ENCODE assay signal across 1 cellular context in the genomic region with DNA sequence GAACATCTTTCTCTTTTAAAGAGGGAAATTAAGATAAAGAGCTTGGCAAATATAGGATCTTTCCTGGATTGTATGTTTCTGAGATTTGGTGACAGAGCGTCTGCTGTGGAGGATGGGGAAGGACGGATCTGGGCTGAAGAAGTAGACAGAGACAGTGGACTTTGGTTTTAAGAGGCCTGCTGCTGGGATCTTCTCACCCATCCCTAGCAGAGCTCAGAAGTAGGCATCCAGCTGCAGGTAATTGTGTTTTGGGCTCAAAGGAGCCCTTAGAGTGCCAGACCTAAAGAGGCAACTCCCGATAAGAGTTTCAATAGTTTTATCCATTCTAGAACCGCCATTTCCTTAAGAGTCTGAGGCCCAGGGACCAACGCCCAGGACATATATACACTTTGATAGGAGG.
TF ChIP-seq lines count a peak whose summit lies in the region.

No MANE protein-coding gene starts in this region.

TF ChIP-seq in GM23338, 12 proteins besides CTCF, POLR2A, EP300 and RAD21:
- TF ChIP-seq JUNB (IDR thresholded peaks at IDR 0.05; ENCODE audit: unreplicated experiment), result no peak
- no peak for TF ChIP-seq STAT1 (IDR thresholded peaks at IDR 0.05; ENCODE audit: unreplicated experiment)
- TF ChIP-seq NANOG (IDR thresholded peaks at IDR 0.05; ENCODE audit: borderline replicate concordance), result no peak
- TF ChIP-seq, protein P1, sequence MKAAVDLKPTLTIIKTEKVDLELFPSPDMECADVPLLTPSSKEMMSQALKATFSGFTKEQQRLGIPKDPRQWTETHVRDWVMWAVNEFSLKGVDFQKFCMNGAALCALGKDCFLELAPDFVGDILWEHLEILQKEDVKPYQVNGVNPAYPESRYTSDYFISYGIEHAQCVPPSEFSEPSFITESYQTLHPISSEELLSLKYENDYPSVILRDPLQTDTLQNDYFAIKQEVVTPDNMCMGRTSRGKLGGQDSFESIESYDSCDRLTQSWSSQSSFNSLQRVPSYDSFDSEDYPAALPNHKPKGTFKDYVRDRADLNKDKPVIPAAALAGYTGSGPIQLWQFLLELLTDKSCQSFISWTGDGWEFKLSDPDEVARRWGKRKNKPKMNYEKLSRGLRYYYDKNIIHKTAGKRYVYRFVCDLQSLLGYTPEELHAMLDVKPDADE (IDR thresholded peaks at IDR 0.05), result no peak
- no peak for TF ChIP-seq POLR2AphosphoS5 (IDR thresholded peaks at IDR 0.05; ENCODE audit: low read depth)
- no peak for TF ChIP-seq EZH2 (IDR thresholded peaks at IDR 0.05; ENCODE audit: low read depth, unreplicated experiment)
- no peak for TF ChIP-seq EZH2phosphoT487 (IDR thresholded peaks at IDR 0.05; ENCODE audit: unreplicated experiment)
- TF ChIP-seq, protein P2, sequence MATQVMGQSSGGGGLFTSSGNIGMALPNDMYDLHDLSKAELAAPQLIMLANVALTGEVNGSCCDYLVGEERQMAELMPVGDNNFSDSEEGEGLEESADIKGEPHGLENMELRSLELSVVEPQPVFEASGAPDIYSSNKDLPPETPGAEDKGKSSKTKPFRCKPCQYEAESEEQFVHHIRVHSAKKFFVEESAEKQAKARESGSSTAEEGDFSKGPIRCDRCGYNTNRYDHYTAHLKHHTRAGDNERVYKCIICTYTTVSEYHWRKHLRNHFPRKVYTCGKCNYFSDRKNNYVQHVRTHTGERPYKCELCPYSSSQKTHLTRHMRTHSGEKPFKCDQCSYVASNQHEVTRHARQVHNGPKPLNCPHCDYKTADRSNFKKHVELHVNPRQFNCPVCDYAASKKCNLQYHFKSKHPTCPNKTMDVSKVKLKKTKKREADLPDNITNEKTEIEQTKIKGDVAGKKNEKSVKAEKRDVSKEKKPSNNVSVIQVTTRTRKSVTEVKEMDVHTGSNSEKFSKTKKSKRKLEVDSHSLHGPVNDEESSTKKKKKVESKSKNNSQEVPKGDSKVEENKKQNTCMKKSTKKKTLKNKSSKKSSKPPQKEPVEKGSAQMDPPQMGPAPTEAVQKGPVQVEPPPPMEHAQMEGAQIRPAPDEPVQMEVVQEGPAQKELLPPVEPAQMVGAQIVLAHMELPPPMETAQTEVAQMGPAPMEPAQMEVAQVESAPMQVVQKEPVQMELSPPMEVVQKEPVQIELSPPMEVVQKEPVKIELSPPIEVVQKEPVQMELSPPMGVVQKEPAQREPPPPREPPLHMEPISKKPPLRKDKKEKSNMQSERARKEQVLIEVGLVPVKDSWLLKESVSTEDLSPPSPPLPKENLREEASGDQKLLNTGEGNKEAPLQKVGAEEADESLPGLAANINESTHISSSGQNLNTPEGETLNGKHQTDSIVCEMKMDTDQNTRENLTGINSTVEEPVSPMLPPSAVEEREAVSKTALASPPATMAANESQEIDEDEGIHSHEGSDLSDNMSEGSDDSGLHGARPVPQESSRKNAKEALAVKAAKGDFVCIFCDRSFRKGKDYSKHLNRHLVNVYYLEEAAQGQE (IDR thresholded peaks at IDR 0.05; ENCODE audit: unreplicated experiment), result no peak
- TF ChIP-seq, protein P3, sequence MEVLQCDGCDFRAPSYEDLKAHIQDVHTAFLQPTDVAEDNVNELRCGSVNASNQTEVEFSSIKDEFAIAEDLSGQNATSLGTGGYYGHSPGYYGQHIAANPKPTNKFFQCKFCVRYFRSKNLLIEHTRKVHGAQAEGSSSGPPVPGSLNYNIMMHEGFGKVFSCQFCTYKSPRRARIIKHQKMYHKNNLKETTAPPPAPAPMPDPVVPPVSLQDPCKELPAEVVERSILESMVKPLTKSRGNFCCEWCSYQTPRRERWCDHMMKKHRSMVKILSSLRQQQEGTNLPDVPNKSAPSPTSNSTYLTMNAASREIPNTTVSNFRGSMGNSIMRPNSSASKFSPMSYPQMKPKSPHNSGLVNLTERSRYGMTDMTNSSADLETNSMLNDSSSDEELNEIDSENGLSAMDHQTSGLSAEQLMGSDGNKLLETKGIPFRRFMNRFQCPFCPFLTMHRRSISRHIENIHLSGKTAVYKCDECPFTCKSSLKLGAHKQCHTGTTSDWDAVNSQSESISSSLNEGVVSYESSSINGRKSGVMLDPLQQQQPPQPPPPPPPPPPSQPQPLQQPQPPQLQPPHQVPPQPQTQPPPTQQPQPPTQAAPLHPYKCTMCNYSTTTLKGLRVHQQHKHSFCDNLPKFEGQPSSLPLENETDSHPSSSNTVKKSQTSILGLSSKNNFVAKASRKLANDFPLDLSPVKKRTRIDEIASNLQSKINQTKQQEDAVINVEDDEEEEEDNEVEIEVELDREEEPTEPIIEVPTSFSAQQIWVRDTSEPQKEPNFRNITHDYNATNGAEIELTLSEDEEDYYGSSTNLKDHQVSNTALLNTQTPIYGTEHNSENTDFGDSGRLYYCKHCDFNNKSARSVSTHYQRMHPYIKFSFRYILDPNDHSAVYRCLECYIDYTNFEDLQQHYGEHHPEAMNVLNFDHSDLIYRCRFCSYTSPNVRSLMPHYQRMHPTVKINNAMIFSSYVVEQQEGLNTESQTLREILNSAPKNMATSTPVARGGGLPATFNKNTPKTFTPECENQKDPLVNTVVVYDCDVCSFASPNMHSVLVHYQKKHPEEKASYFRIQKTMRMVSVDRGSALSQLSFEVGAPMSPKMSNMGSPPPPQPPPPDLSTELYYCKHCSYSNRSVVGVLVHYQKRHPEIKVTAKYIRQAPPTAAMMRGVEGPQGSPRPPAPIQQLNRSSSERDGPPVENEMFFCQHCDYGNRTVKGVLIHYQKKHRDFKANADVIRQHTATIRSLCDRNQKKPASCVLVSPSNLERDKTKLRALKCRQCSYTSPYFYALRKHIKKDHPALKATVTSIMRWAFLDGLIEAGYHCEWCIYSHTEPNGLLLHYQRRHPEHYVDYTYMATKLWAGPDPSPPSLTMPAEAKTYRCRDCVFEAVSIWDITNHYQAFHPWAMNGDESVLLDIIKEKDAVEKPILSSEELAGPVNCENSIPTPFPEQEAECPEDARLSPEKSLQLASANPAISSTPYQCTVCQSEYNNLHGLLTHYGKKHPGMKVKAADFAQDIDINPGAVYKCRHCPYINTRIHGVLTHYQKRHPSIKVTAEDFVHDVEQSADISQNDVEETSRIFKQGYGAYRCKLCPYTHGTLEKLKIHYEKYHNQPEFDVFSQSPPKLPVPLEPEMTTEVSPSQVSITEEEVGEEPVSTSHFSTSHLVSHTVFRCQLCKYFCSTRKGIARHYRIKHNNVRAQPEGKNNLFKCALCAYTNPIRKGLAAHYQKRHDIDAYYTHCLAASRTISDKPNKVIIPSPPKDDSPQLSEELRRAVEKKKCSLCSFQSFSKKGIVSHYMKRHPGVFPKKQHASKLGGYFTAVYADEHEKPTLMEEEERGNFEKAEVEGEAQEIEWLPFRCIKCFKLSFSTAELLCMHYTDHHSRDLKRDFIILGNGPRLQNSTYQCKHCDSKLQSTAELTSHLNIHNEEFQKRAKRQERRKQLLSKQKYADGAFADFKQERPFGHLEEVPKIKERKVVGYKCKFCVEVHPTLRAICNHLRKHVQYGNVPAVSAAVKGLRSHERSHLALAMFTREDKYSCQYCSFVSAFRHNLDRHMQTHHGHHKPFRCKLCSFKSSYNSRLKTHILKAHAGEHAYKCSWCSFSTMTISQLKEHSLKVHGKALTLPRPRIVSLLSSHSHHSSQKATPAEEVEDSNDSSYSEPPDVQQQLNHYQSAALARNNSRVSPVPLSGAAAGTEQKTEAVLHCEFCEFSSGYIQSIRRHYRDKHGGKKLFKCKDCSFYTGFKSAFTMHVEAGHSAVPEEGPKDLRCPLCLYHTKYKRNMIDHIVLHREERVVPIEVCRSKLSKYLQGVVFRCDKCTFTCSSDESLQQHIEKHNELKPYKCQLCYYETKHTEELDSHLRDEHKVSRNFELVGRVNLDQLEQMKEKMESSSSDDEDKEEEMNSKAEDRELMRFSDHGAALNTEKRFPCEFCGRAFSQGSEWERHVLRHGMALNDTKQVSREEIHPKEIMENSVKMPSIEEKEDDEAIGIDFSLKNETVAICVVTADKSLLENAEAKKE (CRISPR knock-in tag; IDR thresholded peaks at IDR 0.05), result no peak
- no peak for TF ChIP-seq ZNF331 (CRISPR knock-in tag; IDR thresholded peaks at IDR 0.05; ENCODE audit: low read depth)
